Comparison of ENCODE assay signal across 17 cellular contexts in the genomic region with DNA sequence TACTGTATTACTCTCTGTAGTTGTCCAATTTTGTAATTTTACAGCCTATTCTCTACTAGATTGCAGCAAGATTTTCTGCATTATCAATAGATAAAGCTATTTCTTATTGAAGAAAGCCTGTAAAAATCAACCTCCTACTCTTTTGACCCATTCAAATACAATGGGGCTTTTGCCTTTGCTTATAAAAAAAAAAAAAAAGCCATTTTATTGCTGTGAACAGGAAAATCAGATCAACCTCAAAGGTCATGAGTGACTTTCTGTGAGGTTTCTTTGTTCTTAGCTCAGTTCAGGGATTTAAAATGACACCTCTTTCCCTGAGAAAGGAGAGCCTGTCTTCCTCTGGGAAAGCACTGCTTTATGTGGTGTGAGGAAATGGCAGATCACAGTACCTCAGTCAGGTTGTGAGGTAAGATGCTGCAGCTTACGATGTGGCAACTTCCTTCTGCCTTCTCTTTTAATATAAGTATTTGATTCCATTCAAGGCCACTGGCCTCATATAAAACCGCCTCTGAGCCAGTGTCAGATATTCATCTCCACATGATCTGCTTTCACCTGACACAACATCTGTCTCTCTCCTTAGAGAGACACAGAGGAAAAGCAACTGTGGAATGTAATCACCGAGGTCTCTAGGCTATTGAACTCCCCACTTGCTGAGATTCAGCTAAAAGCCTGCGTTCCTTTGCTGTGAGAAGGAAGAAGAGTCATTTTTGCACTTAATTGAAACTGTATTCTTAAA.
"Had no signal": no experiment of that assay in that cellular context is flagged by ENCODE, and none has a peak within 500 bp of the region (broad histone marks: within the 10 kb centered on the region; RNA-seq: fewer than 3 reads in every experiment).

No MANE protein-coding gene starts in this region.

- DNase-seq: activated CD4-positive, alpha-beta T cell treated with anti-CD3 and anti-CD28 coated beads for 1 hour; activated CD4-positive, alpha-beta T cell treated with anti-CD3 and anti-CD28 coated beads, Interleukin-2, amount 50 U/mL, for 48 hours; activated gamma-delta T cell; activated T-cell treated with anti-CD3 and anti-CD28 coated beads, Interleukin-2, amount 50 U/mL, for 48 hours; brain microvascular endothelial cell; glutamatergic neuron; immature natural killer cell; left cardiac atrium; mammary epithelial cell; ovary; substantia nigra; trophoblast cell had no signal

- ATAC-seq: esophagus mucosa; left cardiac atrium; natural killer cell treated with Interleukin-12 subunit alpha and Interleukin-12 subunit beta and Interleukin-15 and Interleukin-18, amount 100 ng/mL, for 72 hours; stimulated activated effector memory CD8-positive, alpha-beta T cell treated with anti-CD3 and anti-CD28 coated beads, Interleukin-12 subunit alpha, Interleukin-12 subunit beta, amount 100 ng/mL, for 72 hours had no signal

- H3K27ac ChIP-seq: brain microvascular endothelial cell, ovary, right atrium auricular region, skin epidermis had no signal

- H3K27me3 ChIP-seq: brain microvascular endothelial cell, ovary, right atrium auricular region had no signal

- H3K4me3 ChIP-seq: ovary, right atrium auricular region, skin epidermis had no signal

- H3K36me3 ChIP-seq: brain microvascular endothelial cell, ovary, right atrium auricular region had no signal

- H3K4me1 ChIP-seq: right atrium auricular region had no signal

- H3K9me3 ChIP-seq: ovary, right atrium auricular region had no signal
